ENCODE assay signal across 15 cellular contexts in the genomic region with DNA sequence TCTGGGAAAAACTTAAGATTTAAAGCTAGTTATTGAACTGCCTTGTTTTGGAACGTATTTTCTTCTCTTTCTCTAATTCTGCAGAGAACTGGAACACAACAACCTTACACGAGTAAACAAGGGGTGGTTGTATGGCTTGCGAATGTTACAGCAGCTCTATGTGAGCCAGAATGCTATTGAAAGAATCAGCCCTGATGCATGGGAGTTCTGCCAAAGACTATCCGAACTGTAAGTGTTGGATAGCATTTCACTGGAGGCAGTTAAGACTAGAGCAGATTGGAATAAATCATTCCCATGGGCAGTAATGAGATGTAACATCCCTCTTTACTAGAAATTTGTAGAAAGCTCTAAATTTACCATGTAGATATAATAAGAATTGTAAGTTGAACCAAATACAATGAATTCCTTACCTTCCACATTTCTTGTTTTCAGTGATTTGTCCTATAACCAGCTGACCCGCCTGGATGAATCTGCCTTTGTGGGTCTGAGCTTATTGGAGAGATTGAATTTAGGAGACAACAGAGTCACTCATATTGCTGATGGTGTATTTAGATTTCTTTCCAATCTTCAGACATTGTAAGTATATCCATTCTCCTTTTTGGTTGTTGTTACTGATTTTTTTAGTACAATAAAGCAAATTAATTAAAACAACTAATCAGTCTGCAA. TPM values are rescaled to one million over a fixed set of nuclear protein-coding genes. Genes with fewer than 3 reads are reported as not detected.
DNase-seq lines count a peak whose midpoint lies in the region; ATAC-seq and TF ChIP-seq lines count a peak whose summit lies in the region.
"Had no signal": no experiment of that assay in that cellular context is flagged by ENCODE, and none has a peak within 500 bp of the region (broad histone marks: within the 10 kb centered on the region; RNA-seq: fewer than 3 reads in every experiment).

No MANE protein-coding gene starts in this region.

- no peak overlapping the region for H3K4me3 Mint-ChIP-seq in activated naive CD8-positive, alpha-beta T cell treated with anti-CD3 and anti-CD28 coated beads, Interleukin-2, amount 50 U/mL, for 24 hours
- H3K4me3 Mint-ChIP-seq: CD4-positive, CD25-positive, alpha-beta regulatory T cell had no signal

- ATAC-seq in activated naive CD8-positive, alpha-beta T cell treated with anti-CD3 and anti-CD28 coated beads, Interleukin-2, amount 50 U/mL, for 24 hours, result no peak
- ATAC-seq in HG03280 (IDR thresholded peaks at IDR 0.05; ENCODE audit: unreplicated experiment) (no peak), left lung (no peak)
- ATAC-seq: PC-3 had no signal

- DNase-seq in fibroblast of peridontal ligament (ENCODE audit: extremely low read depth), result peak; percentile 37
- DNase-seq in inferior parietal cortex (ENCODE audit: extremely low spot score), result peak; percentile 73
- DNase-seq in putamen (ENCODE audit: low spot score), result peak; percentile 47
- DNase-seq in activated naive CD8-positive, alpha-beta T cell treated with anti-CD3 and anti-CD28 coated beads, Interleukin-2, amount 50 U/mL, for 24 hours, result no peak
- no peak for DNase-seq in left lung
- DNase-seq: AML-193; CD4-positive, CD25-positive, alpha-beta regulatory T cell; DMS79 treated with DMSO at 0.1 percent for 48 hours; KBM-7; NCI-H1048; NCI-H146; NCI-H226; PC-3 had no signal

- no peaks in the 10 kb centered on the region for H3K4me1 ChIP-seq in left lung

- intact Hi-C loops in left lung (cut with DNase I), result no loop called here

- peaks cover 6 to 84% of the 10 kb centered on the region in 2 donors for H3K36me3 ChIP-seq in left lung

- no peak overlapping the region for H3K4me3 ChIP-seq in left lung

- H3K27ac ChIP-seq in angular gyrus (ENCODE audit: low read depth, low read length), result peak overlapping the region; percentile 85
- no peak overlapping the region for H3K27ac ChIP-seq in left lung

- H3K27me3 ChIP-seq in left lung, result no peaks in the 10 kb centered on the region

- peaks cover 38% of the 10 kb centered on the region for H3K36me3 Mint-ChIP-seq in activated naive CD8-positive, alpha-beta T cell treated with anti-CD3 and anti-CD28 coated beads, Interleukin-2, amount 50 U/mL, for 24 hours (ENCODE audit: low read depth)

- no peaks in the 10 kb centered on the region for H3K9me3 ChIP-seq in left lung

- no peak overlapping the region for H3K27ac Mint-ChIP-seq in activated naive CD8-positive, alpha-beta T cell treated with anti-CD3 and anti-CD28 coated beads, Interleukin-2, amount 50 U/mL, for 24 hours
- H3K27ac Mint-ChIP-seq: CD4-positive, CD25-positive, alpha-beta regulatory T cell had no signal

- no peaks in the 10 kb centered on the region for H3K9me3 Mint-ChIP-seq in activated naive CD8-positive, alpha-beta T cell treated with anti-CD3 and anti-CD28 coated beads, Interleukin-2, amount 50 U/mL, for 24 hours
- H3K9me3 Mint-ChIP-seq: CD4-positive, CD25-positive, alpha-beta regulatory T cell had no signal

- no peaks in the 10 kb centered on the region for H3K27me3 Mint-ChIP-seq in activated naive CD8-positive, alpha-beta T cell treated with anti-CD3 and anti-CD28 coated beads, Interleukin-2, amount 50 U/mL, for 24 hours
- H3K27me3 Mint-ChIP-seq: CD4-positive, CD25-positive, alpha-beta regulatory T cell had no signal

- H3K4me1 Mint-ChIP-seq in activated naive CD8-positive, alpha-beta T cell treated with anti-CD3 and anti-CD28 coated beads, Interleukin-2, amount 50 U/mL, for 24 hours, result peaks cover 9% of the 10 kb centered on the region

- TF ChIP-seq CTCF in left lung (IDR thresholded peaks at IDR 0.05), result no peak

RNA-seq across cellular contexts. Expression of a gene that starts 22.9 kb away (rescaled TPM):
- 10 to 100 TPM; 10.9 to 12.4 TPM for total RNA-seq in left lung

Comparison
In these comparisons a context has a peak if more than half of its experiments do, and no peak if none do; other contexts are left out.
1. DNase-seq: peak in fibroblast of peridontal ligament (single experiment), inferior parietal cortex (single experiment) and putamen (single experiment); none in activated naive CD8-positive, alpha-beta T cell treated with anti-CD3 and anti-CD28 coated beads, Interleukin-2, amount 50 U/mL, for 24 hours (single experiment) and left lung (0 of 2).